1 cellular context compared by ENCODE assay signal in the genomic region with DNA sequence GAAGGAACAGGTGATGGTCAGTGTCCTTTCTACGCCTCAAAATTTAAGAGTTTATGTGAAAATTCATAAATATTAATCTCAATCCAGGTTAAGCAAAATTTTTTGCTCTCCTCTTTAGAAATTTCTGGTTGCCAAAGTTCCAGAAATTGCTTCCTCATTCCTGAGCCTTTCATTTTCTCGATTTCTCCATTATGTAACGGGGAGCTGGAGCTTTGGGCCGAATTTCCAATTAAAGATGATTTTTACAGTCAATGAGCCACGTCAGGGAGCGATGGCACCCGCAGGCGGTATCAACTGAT.
TF ChIP-seq lines count a peak whose summit lies in the region.

No MANE protein-coding gene starts in this region.

TF ChIP-seq in GM12878, 131 proteins besides CTCF, POLR2A, EP300 and RAD21 (continued from another document):
- TF ChIP-seq, protein P1, sequence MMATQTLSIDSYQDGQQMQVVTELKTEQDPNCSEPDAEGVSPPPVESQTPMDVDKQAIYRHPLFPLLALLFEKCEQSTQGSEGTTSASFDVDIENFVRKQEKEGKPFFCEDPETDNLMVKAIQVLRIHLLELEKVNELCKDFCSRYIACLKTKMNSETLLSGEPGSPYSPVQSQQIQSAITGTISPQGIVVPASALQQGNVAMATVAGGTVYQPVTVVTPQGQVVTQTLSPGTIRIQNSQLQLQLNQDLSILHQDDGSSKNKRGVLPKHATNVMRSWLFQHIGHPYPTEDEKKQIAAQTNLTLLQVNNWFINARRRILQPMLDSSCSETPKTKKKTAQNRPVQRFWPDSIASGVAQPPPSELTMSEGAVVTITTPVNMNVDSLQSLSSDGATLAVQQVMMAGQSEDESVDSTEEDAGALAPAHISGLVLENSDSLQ (IDR thresholded peaks at IDR 0.05) = no peak
- TF ChIP-seq NFXL1 (IDR thresholded peaks at IDR 0.05; ENCODE audit: borderline replicate concordance) (no peak), SP1 (IDR thresholded peaks at IDR 0.05; ENCODE audit: low read depth, low read length) (no peak)
- TF ChIP-seq, protein P2, sequence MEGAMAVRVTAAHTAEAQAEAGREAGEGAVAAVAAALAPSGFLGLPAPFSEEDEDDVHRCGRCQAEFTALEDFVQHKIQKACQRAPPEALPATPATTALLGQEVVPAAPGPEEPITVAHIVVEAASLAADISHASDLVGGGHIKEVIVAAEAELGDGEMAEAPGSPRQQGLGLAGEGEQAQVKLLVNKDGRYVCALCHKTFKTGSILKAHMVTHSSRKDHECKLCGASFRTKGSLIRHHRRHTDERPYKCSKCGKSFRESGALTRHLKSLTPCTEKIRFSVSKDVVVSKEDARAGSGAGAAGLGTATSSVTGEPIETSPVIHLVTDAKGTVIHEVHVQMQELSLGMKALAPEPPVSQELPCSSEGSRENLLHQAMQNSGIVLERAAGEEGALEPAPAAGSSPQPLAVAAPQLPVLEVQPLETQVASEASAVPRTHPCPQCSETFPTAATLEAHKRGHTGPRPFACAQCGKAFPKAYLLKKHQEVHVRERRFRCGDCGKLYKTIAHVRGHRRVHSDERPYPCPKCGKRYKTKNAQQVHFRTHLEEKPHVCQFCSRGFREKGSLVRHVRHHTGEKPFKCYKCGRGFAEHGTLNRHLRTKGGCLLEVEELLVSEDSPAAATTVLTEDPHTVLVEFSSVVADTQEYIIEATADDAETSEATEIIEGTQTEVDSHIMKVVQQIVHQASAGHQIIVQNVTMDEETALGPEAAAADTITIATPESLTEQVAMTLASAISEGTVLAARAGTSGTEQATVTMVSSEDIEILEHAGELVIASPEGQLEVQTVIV (IDR thresholded peaks at IDR 0.05; ENCODE audit: borderline replicate concordance, partially characterized antibody) = no peak
- TF ChIP-seq, protein P3, sequence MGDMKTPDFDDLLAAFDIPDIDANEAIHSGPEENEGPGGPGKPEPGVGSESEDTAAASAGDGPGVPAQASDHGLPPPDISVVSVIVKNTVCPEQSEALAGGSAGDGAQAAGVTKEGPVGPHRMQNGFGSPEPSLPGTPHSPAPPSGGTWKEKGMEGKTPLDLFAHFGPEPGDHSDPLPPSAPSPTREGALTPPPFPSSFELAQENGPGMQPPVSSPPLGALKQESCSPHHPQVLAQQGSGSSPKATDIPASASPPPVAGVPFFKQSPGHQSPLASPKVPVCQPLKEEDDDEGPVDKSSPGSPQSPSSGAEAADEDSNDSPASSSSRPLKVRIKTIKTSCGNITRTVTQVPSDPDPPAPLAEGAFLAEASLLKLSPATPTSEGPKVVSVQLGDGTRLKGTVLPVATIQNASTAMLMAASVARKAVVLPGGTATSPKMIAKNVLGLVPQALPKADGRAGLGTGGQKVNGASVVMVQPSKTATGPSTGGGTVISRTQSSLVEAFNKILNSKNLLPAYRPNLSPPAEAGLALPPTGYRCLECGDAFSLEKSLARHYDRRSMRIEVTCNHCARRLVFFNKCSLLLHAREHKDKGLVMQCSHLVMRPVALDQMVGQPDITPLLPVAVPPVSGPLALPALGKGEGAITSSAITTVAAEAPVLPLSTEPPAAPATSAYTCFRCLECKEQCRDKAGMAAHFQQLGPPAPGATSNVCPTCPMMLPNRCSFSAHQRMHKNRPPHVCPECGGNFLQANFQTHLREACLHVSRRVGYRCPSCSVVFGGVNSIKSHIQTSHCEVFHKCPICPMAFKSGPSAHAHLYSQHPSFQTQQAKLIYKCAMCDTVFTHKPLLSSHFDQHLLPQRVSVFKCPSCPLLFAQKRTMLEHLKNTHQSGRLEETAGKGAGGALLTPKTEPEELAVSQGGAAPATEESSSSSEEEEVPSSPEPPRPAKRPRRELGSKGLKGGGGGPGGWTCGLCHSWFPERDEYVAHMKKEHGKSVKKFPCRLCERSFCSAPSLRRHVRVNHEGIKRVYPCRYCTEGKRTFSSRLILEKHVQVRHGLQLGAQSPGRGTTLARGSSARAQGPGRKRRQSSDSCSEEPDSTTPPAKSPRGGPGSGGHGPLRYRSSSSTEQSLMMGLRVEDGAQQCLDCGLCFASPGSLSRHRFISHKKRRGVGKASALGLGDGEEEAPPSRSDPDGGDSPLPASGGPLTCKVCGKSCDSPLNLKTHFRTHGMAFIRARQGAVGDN (IDR thresholded peaks at IDR 0.05) = no peak
